ENCODE assay signal across 11 cellular contexts in genomic region chr1:151401125-151401788, GRCh38. TPM values are rescaled to one million over a fixed set of nuclear protein-coding genes. Genes with fewer than 3 reads are reported as not detected.
A peak's percentile ranks its signal among the peaks of the same experiment; 100 is the strongest.
DNase-seq lines count a peak whose midpoint lies in the region; ATAC-seq and TF ChIP-seq lines count a peak whose summit lies in the region.
"Had no signal": no experiment of that assay in that cellular context is flagged by ENCODE, and none has a peak within 500 bp of the region (broad histone marks: within the 10 kb centered on the region; RNA-seq: fewer than 3 reads in every experiment).

No MANE protein-coding gene starts in this region.

- H3K4me1 ChIP-seq in CD4-positive, CD25-positive, alpha-beta regulatory T cell (ENCODE audit: control insufficient read depth, insufficient read depth, low read length, poor library complexity, severe bottlenecking) = peaks cover 16% of the 10 kb centered on the region
- H3K4me1 ChIP-seq in HUES64 (ENCODE audit: insufficient read depth, low read length) (peaks cover 4% of the 10 kb centered on the region; the same call in 1 of the 2 replicates), adipocyte (ENCODE audit: control insufficient read depth, insufficient read depth, low read length) (peaks cover 19% of the 10 kb centered on the region), Peyer's patch (peaks cover 0 to 16% (median 4%) of the 10 kb centered on the region in 4 donors)

- H3K27ac ChIP-seq in CD4-positive, CD25-positive, alpha-beta regulatory T cell (ENCODE audit: insufficient read depth, low read length, poor library complexity, severe bottlenecking) = peak overlapping the region; percentile 92
- H3K27ac ChIP-seq in HUES64 (ENCODE audit: low read depth, low read length) = no peak overlapping the region
- no peak overlapping the region for H3K27ac ChIP-seq in Peyer's patch

- DNase-seq in CD4-positive, CD25-positive, alpha-beta regulatory T cell = no peak
- DNase-seq in adipocyte (ENCODE audit: low read depth) (peak; percentile 14), NCI-H2171 treated with DMSO at 0.1 percent for 48 hours (lab: John Stamatoyannopoulos, UW) (no peak), Peyer's patch (no peak), DMS 273 (lab: John Stamatoyannopoulos, UW; ENCODE audit: unreplicated experiment) (no peak)
- no peak for DNase-seq in naive thymus-derived CD8-positive, alpha-beta T cell
- DNase-seq: central memory CD4-positive, alpha-beta T cell; heart left ventricle; NCI-H226 had no signal

- POLR2A ChIA-PET in naive thymus-derived CD8-positive, alpha-beta T cell (lab: Charles Lee) = interaction anchor here (0.6 to 3.3 kb wide), 2 partner anchors 17 to 120 kb away, joined by 4 to 12 read pairs; partner anchors contain the start of gene ZNF687

- H3K9me3 ChIP-seq in CD4-positive, CD25-positive, alpha-beta regulatory T cell (ENCODE audit: control insufficient read depth in 2 of 2, low read length in 2 of 2) = no peaks in the 10 kb centered on the region
- H3K9me3 ChIP-seq in HUES64 (ENCODE audit: insufficient read depth, low read depth, low read length) = no peaks in the 10 kb centered on the region
- no peaks in the 10 kb centered on the region for H3K9me3 ChIP-seq in adipocyte (ENCODE audit: control insufficient read depth, low read length)
- H3K9me3 ChIP-seq in Peyer's patch = no peaks in the 10 kb centered on the region
- H3K9me3 ChIP-seq: heart left ventricle had no signal

- H3K27me3 Mint-ChIP-seq in CD4-positive, CD25-positive, alpha-beta regulatory T cell = peaks cover 6% of the 10 kb centered on the region
- H3K27me3 Mint-ChIP-seq in naive thymus-derived CD8-positive, alpha-beta T cell = no peaks in the 10 kb centered on the region

- no peak for ATAC-seq in CD4-positive, CD25-positive, alpha-beta regulatory T cell (ENCODE audit: low read depth in 2 of 2)
- no peak for ATAC-seq in naive thymus-derived CD8-positive, alpha-beta T cell
- ATAC-seq in GM18870 (IDR thresholded peaks at IDR 0.05; ENCODE audit: unreplicated experiment) = no peak
- ATAC-seq: heart left ventricle had no signal

- H3K36me3 ChIP-seq in CD4-positive, CD25-positive, alpha-beta regulatory T cell (ENCODE audit: control insufficient read depth, insufficient read depth, low read length) = peaks cover 43% of the 10 kb centered on the region
- H3K36me3 ChIP-seq in HUES64 (ENCODE audit: insufficient read depth, low read length) (peaks cover 60% of the 10 kb centered on the region), adipocyte (ENCODE audit: control insufficient read depth, insufficient read depth, low read length, severe bottlenecking) (peaks cover 58% of the 10 kb centered on the region), Peyer's patch (peaks cover 0 to 40% (median 0%) of the 10 kb centered on the region in 3 donors)

- WGBS in HUES64 = 97% methylated on average over 13 of the region's 13 CpGs

- TF ChIP-seq CTCF in Peyer's patch (IDR thresholded peaks at IDR 0.05) = no peak

- peak overlapping the region; percentile 87 to 93 (median 92) for H3K4me3 Mint-ChIP-seq in CD4-positive, CD25-positive, alpha-beta regulatory T cell
- H3K4me3 Mint-ChIP-seq in naive thymus-derived CD8-positive, alpha-beta T cell = peak overlapping the region; percentile 87 to 99 (median 94)

- no peak for TF ChIP-seq POLR2A in Peyer's patch (IDR thresholded peaks at IDR 0.05)

- H3K27me3 ChIP-seq in CD4-positive, CD25-positive, alpha-beta regulatory T cell (ENCODE audit: control insufficient read depth, insufficient read depth, low read length) = no peaks in the 10 kb centered on the region
- H3K27me3 ChIP-seq in HUES64 (ENCODE audit: insufficient read depth, low read length) = no peaks in the 10 kb centered on the region
- H3K27me3 ChIP-seq in adipocyte (replicated peaks; ENCODE audit: control insufficient read depth, insufficient read depth, low read length) = no peaks in the 10 kb centered on the region
- H3K27me3 ChIP-seq in Peyer's patch = no peaks in the 10 kb centered on the region
- H3K27me3 ChIP-seq: heart left ventricle had no signal

- peaks cover 36% of the 10 kb centered on the region for H3K36me3 Mint-ChIP-seq in CD4-positive, CD25-positive, alpha-beta regulatory T cell
- peaks cover 0 to 59% (median 7%) of the 10 kb centered on the region in 3 donors for H3K36me3 Mint-ChIP-seq in naive thymus-derived CD8-positive, alpha-beta T cell

- peak overlapping the region in 2 of 3 donors; percentile 97 to 98 for H3K27ac Mint-ChIP-seq in CD4-positive, CD25-positive, alpha-beta regulatory T cell
- peak overlapping the region; percentile 92 to 100 (median 98) for H3K27ac Mint-ChIP-seq in naive thymus-derived CD8-positive, alpha-beta T cell

- H3K4me1 Mint-ChIP-seq in CD4-positive, CD25-positive, alpha-beta regulatory T cell = peaks cover 5 to 37% (median 26%) of the 10 kb centered on the region in 4 donors
- peaks cover 16 to 27% (median 25%) of the 10 kb centered on the region in 4 donors for H3K4me1 Mint-ChIP-seq in naive thymus-derived CD8-positive, alpha-beta T cell

- H3K9ac ChIP-seq in HUES64 (ENCODE audit: low read depth, low read length) (no peak overlapping the region), adipocyte (ENCODE audit: low read length) (peak overlapping the region; percentile 96)

- H3K9me3 Mint-ChIP-seq in CD4-positive, CD25-positive, alpha-beta regulatory T cell = no peaks in the 10 kb centered on the region
- H3K9me3 Mint-ChIP-seq in naive thymus-derived CD8-positive, alpha-beta T cell = no peaks in the 10 kb centered on the region

- no peak overlapping the region for H3K4me3 ChIP-seq in CD4-positive, CD25-positive, alpha-beta regulatory T cell (ENCODE audit: low read depth, low read length)
- H3K4me3 ChIP-seq in HUES64 (ENCODE audit: low read length) (peak overlapping the region; percentile 79), adipocyte (ENCODE audit: low read length) (peak overlapping the region; percentile 100), Peyer's patch (no peak overlapping the region)

RNA-seq across cellular contexts. Expression of gene PSMB4, which starts 1.9 kb away (rescaled TPM):
- total RNA-seq in CD4-positive, CD25-positive, alpha-beta regulatory T cell = 344 TPM
- polyA plus RNA-seq in CD4-positive, CD25-positive, alpha-beta regulatory T cell = 10 to 100 TPM; 79.4 to 99.1 (median 91.0) TPM
- polyA plus RNA-seq in HUES64 (2013, experiment 1 of 2) = 356 TPM
- 290 TPM for polyA plus RNA-seq in HUES64 (2013, experiment 2 of 2)
- 100 to 1,000 TPM; 224 to 230 TPM for total RNA-seq in naive thymus-derived CD8-positive, alpha-beta T cell
- polyA plus RNA-seq in naive thymus-derived CD8-positive, alpha-beta T cell = 10 to 100 TPM; 47.4 to 57.5 (median 57.3) TPM
- 100 to 1,000 TPM; 119 to 223 (median 167) TPM for total RNA-seq in Peyer's patch

RNA-seq across cellular contexts. Expression of gene SELENBP1, which starts 28.8 kb away (rescaled TPM):
- not detected for total RNA-seq in CD4-positive, CD25-positive, alpha-beta regulatory T cell
- polyA plus RNA-seq in CD4-positive, CD25-positive, alpha-beta regulatory T cell = not detected
- 18.6 TPM for polyA plus RNA-seq in HUES64 (2013, experiment 1 of 2)
- polyA plus RNA-seq in HUES64 (2013, experiment 2 of 2) = 25.8 TPM
- total RNA-seq in naive thymus-derived CD8-positive, alpha-beta T cell = not detected
- not detected for polyA plus RNA-seq in naive thymus-derived CD8-positive, alpha-beta T cell
- total RNA-seq in Peyer's patch = 100 to 1,000 TPM; 194 to 623 (median 467) TPM

RNA-seq across cellular contexts. Expression of gene RFX5, which starts 54.2 kb away (rescaled TPM):
- total RNA-seq in CD4-positive, CD25-positive, alpha-beta regulatory T cell = 105 TPM
- polyA plus RNA-seq in CD4-positive, CD25-positive, alpha-beta regulatory T cell = 10 to 100 TPM; 28.8 to 35.9 (median 35.2) TPM
- polyA plus RNA-seq in HUES64 (2013, experiment 1 of 2) = 32.0 TPM
- polyA plus RNA-seq in HUES64 (2013, experiment 2 of 2) = 37.3 TPM
- 10 to 100 TPM; 64.5 to 68.3 TPM for total RNA-seq in naive thymus-derived CD8-positive, alpha-beta T cell
- 10 to 100 TPM; 22.8 to 38.8 (median 23.9) TPM for polyA plus RNA-seq in naive thymus-derived CD8-positive, alpha-beta T cell
- 100 to 1,000 TPM in 1 of 4 donors, 10 to 100 TPM in 3; 35.6 to 187 (median 42.0) TPM for total RNA-seq in Peyer's patch

RNA-seq across cellular contexts. Expression of gene POGZ, which starts 58.0 kb away (rescaled TPM):
- 141 TPM for total RNA-seq in CD4-positive, CD25-positive, alpha-beta regulatory T cell
- 10 to 100 TPM in 1 of 4 donors, 1 to 10 TPM in 3; 5.2 to 10.0 (median 5.9) TPM for polyA plus RNA-seq in CD4-positive, CD25-positive, alpha-beta regulatory T cell
- polyA plus RNA-seq in HUES64 (2013, experiment 1 of 2) = 37.6 TPM
- polyA plus RNA-seq in HUES64 (2013, experiment 2 of 2) = 42.1 TPM
- total RNA-seq in naive thymus-derived CD8-positive, alpha-beta T cell = 100 to 1,000 TPM; 101 to 112 TPM
- 1 to 10 TPM; 5.9 to 9.5 (median 9.0) TPM for polyA plus RNA-seq in naive thymus-derived CD8-positive, alpha-beta T cell
- 10 to 100 TPM; 49.5 to 91.3 (median 52.6) TPM for total RNA-seq in Peyer's patch

Comparison
In these comparisons a context has a peak if more than half of its experiments do, and no peak if none do; other contexts are left out.
1. H3K4me3 ChIP-seq: peak in HUES64 (single experiment) and adipocyte (single experiment); none in CD4-positive, CD25-positive, alpha-beta regulatory T cell (single experiment) and Peyer's patch (0 of 4).
2. RNA of gene SELENBP1, which starts 28.8 kb away (total RNA-seq): 194 to 623 TPM in Peyer's patch; not detected in CD4-positive, CD25-positive, alpha-beta regulatory T cell (single experiment) and not detected in naive thymus-derived CD8-positive, alpha-beta T cell; every median in the first group is over 100 times any median in the second.